22 cellular contexts compared by ENCODE assay signal in the genomic region with DNA sequence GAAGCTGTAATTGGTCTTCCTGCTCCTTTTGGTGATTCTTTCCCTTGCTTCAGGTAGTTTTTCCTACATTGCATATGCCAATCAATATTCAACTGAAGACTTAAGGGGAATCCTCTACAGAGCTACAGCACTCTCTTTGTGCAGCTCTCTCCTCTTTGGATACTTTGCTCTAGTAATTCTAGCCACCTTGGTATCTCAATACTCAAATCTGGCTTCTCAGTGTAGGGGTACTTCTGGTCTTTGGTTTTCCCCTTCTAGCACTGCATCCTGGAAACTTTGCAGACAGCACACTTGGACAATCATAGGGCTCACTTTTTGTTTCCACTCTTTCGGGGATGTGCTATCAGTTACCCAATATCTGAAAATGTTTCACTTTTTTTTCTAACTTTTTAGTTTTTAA. TPM values are rescaled to one million over a fixed set of nuclear protein-coding genes. Genes with fewer than 3 reads are reported as not detected.
DNase-seq lines count a peak whose midpoint lies in the region; ATAC-seq and TF ChIP-seq lines count a peak whose summit lies in the region.
"Had no signal": no experiment of that assay in that cellular context is flagged by ENCODE, and none has a peak within 500 bp of the region (broad histone marks: within the 10 kb centered on the region; RNA-seq: fewer than 3 reads in every experiment).

No MANE protein-coding gene starts in this region.

- no peaks in the 10 kb centered on the region for H4K20me1 ChIP-seq in OCI-LY7 (ENCODE audit: insufficient read depth, low read length)
- H4K20me1 ChIP-seq: BLaER1 had no signal

- intact Hi-C loops in OCI-LY7 (cut with micrococcal nuclease; ENCODE audit: unreplicated experiment): no loop called here

- H3K4me2 ChIP-seq in OCI-LY7 (ENCODE audit: low read length): no peak overlapping the region
- H3K4me2 ChIP-seq: BLaER1, GM23338 had no signal

- peaks cover 98% of the 10 kb centered on the region for H3K36me3 ChIP-seq in OCI-LY7 (ENCODE audit: insufficient read depth, low read length)
- H3K36me3 ChIP-seq: Peyer's patch, SJSA1 had no signal

- H3K4me1 ChIP-seq in OCI-LY7 (ENCODE audit: insufficient read depth, low read length, poor library complexity, severe bottlenecking): peaks cover 3% of the 10 kb centered on the region
- H3K4me1 ChIP-seq: Peyer's patch had no signal

- H3K4me1 Mint-ChIP-seq in activated T-cell treated with anti-CD3 and anti-CD28 coated beads, Interleukin-2, amount 50 U/mL, for 24 hours (ENCODE audit: low read depth): peaks cover 53% of the 10 kb centered on the region
- peaks cover 47% of the 10 kb centered on the region for H3K4me1 Mint-ChIP-seq in stimulated activated effector memory CD8-positive, alpha-beta T cell treated with anti-CD3 and anti-CD28 coated beads, Interleukin-12 subunit alpha, Interleukin-12 subunit beta, amount 100 ng/mL, for 72 hours
- H3K4me1 Mint-ChIP-seq: GM23338 had no signal

- ATAC-seq in GM18502 (IDR thresholded peaks at IDR 0.05; ENCODE audit: poor library complexity, unreplicated experiment): peak; percentile 68
- peak; percentile 59 for ATAC-seq in HG02852 (IDR thresholded peaks at IDR 0.05; ENCODE audit: unreplicated experiment)
- ATAC-seq in stimulated activated effector memory CD8-positive, alpha-beta T cell treated with anti-CD3 and anti-CD28 coated beads, Interleukin-12 subunit alpha, Interleukin-12 subunit beta, amount 100 ng/mL, for 72 hours: peak; percentile 45
- ATAC-seq: CD8-positive, alpha-beta T cell; GM23338 had no signal

- peaks cover 28% of the 10 kb centered on the region for H3K9me3 Mint-ChIP-seq in activated T-cell treated with anti-CD3 and anti-CD28 coated beads, Interleukin-2, amount 50 U/mL, for 24 hours
- H3K9me3 Mint-ChIP-seq in stimulated activated effector memory CD8-positive, alpha-beta T cell treated with anti-CD3 and anti-CD28 coated beads, Interleukin-12 subunit alpha, Interleukin-12 subunit beta, amount 100 ng/mL, for 72 hours: peaks cover 14% of the 10 kb centered on the region

- peaks cover 48% of the 10 kb centered on the region for H3K36me3 Mint-ChIP-seq in activated T-cell treated with anti-CD3 and anti-CD28 coated beads, Interleukin-2, amount 50 U/mL, for 24 hours (ENCODE audit: low read depth)
- H3K36me3 Mint-ChIP-seq in stimulated activated effector memory CD8-positive, alpha-beta T cell treated with anti-CD3 and anti-CD28 coated beads, Interleukin-12 subunit alpha, Interleukin-12 subunit beta, amount 100 ng/mL, for 72 hours: peaks cover 28% of the 10 kb centered on the region

- H3K79me2 ChIP-seq in OCI-LY7 (ENCODE audit: insufficient read depth, low read depth, low read length): peaks cover 100% of the 10 kb centered on the region

- no peak overlapping the region for H2AFZ ChIP-seq in OCI-LY7 (ENCODE audit: low read length)
- H2AFZ ChIP-seq: GM23338 had no signal

- no peak for DNase-seq in activated T-cell treated with anti-CD3 and anti-CD28 coated beads, Interleukin-2, amount 50 U/mL, for 24 hours
- DNase-seq in activated T-cell treated with anti-CD3 and anti-CD28 coated beads for 4 hours: no peak
- DNase-seq in stimulated activated effector memory CD8-positive, alpha-beta T cell treated with anti-CD3 and anti-CD28 coated beads, Interleukin-12 subunit alpha, Interleukin-12 subunit beta, amount 100 ng/mL, for 72 hours (ENCODE audit: low spot score in 2 of 2): no peak
- DNase-seq in OCI-LY7 (ENCODE audit: low spot score): no peak
- DNase-seq in activated naive CD4-positive, alpha-beta T cell (lab: John Stamatoyannopoulos, UW): no peak
- DNase-seq in NCI-H2029 treated with DMSO at 0.1 percent for 48 hours (lab: John Stamatoyannopoulos, UW): no peak
- DNase-seq: CD8-positive, alpha-beta T cell; DND-41; HCEC 1CT; NCI-H1105; NCI-H146; NCI-H2029; NCI-H345; NCI-H524; NCI-H82; Peyer's patch had no signal

- no peak overlapping the region for H3K4me3 ChIP-seq in OCI-LY7 (ENCODE audit: low read depth, low read length, poor library complexity, severe bottlenecking)
- H3K4me3 ChIP-seq: BLaER1, GM23338, Peyer's patch, SJSA1 had no signal

- CTCF ChIA-PET in OCI-LY7 (lab: Charles Lee; ENCODE audit: unreplicated experiment): no interaction called here

- no TSS peak for BruUV-seq in OCI-LY7 (replicated peaks; lab: Mats Ljungman, UMichigan)

- H3K27me3 Mint-ChIP-seq in activated T-cell treated with anti-CD3 and anti-CD28 coated beads, Interleukin-2, amount 50 U/mL, for 24 hours: no peaks in the 10 kb centered on the region
- H3K27me3 Mint-ChIP-seq: IgD-negative memory B cell had no signal

- POLR2A ChIA-PET in OCI-LY7 (lab: Charles Lee): interaction anchor here (0.6 kb wide), 1 partner anchor 28 kb away, joined by 3 read pairs; no protein-coding TSS in a partner anchor

- peaks cover 77% of the 10 kb centered on the region for H3K9me3 ChIP-seq in OCI-LY7 (ENCODE audit: low read length)

- H3K27ac Mint-ChIP-seq in activated T-cell treated with anti-CD3 and anti-CD28 coated beads, Interleukin-2, amount 50 U/mL, for 24 hours: peak overlapping the region; percentile 44
- no peak overlapping the region for H3K27ac Mint-ChIP-seq in stimulated activated effector memory CD8-positive, alpha-beta T cell treated with anti-CD3 and anti-CD28 coated beads, Interleukin-12 subunit alpha, Interleukin-12 subunit beta, amount 100 ng/mL, for 72 hours
- H3K27ac Mint-ChIP-seq: CD8-positive, alpha-beta T cell; GM23338; IgD-negative memory B cell had no signal

- no peak for TF ChIP-seq CTCF in OCI-LY7 (conservative IDR thresholded peaks at IDR 0.05; ENCODE audit: low read length)

- no peak overlapping the region for H3K4me3 Mint-ChIP-seq in activated T-cell treated with anti-CD3 and anti-CD28 coated beads, Interleukin-2, amount 50 U/mL, for 24 hours
- no peak overlapping the region for H3K4me3 Mint-ChIP-seq in stimulated activated effector memory CD8-positive, alpha-beta T cell treated with anti-CD3 and anti-CD28 coated beads, Interleukin-12 subunit alpha, Interleukin-12 subunit beta, amount 100 ng/mL, for 72 hours
- H3K4me3 Mint-ChIP-seq: CD8-positive, alpha-beta T cell; GM23338 had no signal

- H3K9me2 ChIP-seq in OCI-LY7 (ENCODE audit: insufficient read depth, low read length): no peaks in the 10 kb centered on the region

- no peak overlapping the region for H3K27ac ChIP-seq in OCI-LY7 (ENCODE audit: low read depth, low read length, poor library complexity, severe bottlenecking)
- H3K27ac ChIP-seq: BLaER1, Peyer's patch, SJSA1 had no signal

RNA-seq across cellular contexts. Expression of a gene that starts 9.9 kb away (rescaled TPM):
- total RNA-seq in OCI-LY7 (2014; rRNA removed; shearing (Covaris generic)): 26.9 and 29.6 TPM in 2 replicates
- 62.0 and 62.4 TPM in 2 replicates for total RNA-seq in OCI-LY7 (2022)

RNA-seq across cellular contexts. Expression of a gene that starts 10.3 kb away (rescaled TPM):
- total RNA-seq in OCI-LY7 (2014; rRNA removed; shearing (Covaris generic)): 14.6 and 19.2 TPM in 2 replicates
- 23.5 and 29.7 TPM in 2 replicates for total RNA-seq in OCI-LY7 (2022)
